12 cellular contexts compared by ENCODE assay signal in the genomic region with DNA sequence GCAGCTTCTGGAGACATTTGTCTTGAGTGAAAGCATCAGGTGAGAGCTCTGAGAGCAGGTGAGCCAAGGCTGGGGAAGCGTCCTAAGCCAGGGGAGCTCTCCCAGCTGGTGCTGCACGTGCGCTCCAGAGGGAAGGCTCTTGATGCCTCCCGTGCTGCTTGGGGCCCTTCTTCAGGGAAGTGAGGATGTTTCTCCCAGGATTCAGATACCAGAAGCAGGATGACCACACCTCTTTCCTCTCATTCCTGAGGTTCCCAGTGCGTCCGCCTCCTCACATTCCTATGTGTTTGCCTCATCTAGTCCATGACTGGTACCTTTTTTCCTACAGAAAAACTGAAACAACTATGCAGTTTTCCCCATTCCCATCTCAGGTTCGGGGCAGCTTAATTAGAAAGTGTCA.
A peak's percentile ranks its signal among the peaks of the same experiment; 100 is the strongest.
DNase-seq lines count a peak whose midpoint lies in the region; ATAC-seq and TF ChIP-seq lines count a peak whose summit lies in the region.
"Had no signal": no experiment of that assay in that cellular context is flagged by ENCODE, and none has a peak within 500 bp of the region (broad histone marks: within the 10 kb centered on the region; RNA-seq: fewer than 3 reads in every experiment).

No MANE protein-coding gene starts in this region.

- no peak overlapping the region for H3K27ac ChIP-seq in lower lobe of right lung
- H3K27ac ChIP-seq: esophagus squamous epithelium, KMS-11 had no signal

- no peaks in the 10 kb centered on the region for H3K9me3 ChIP-seq in lower lobe of right lung
- H3K9me3 ChIP-seq: esophagus squamous epithelium had no signal

- peaks cover 11% of the 10 kb centered on the region for H3K9me3 Mint-ChIP-seq in chondrocyte (ENCODE audit: low read depth)
- H3K9me3 Mint-ChIP-seq: activated naive CD4-positive, alpha-beta T cell treated with anti-CD3 and anti-CD28 coated beads, Interleukin-2, amount 10 ng/mL, durations not matched to agents 7 days and 5 days had no signal

- H3K4me1 Mint-ChIP-seq in chondrocyte (ENCODE audit: low read depth): peaks cover 59% of the 10 kb centered on the region
- H3K4me1 Mint-ChIP-seq: activated CD4-positive, alpha-beta T cell treated with anti-CD3 and anti-CD28 coated beads for 36 hours; activated naive CD4-positive, alpha-beta T cell treated with anti-CD3 and anti-CD28 coated beads, Interleukin-2, amount 10 ng/mL, durations not matched to agents 7 days and 5 days had no signal

- H3K27me3 ChIP-seq in lower lobe of right lung (ENCODE audit: low read depth): peaks cover 5% of the 10 kb centered on the region
- H3K27me3 ChIP-seq: esophagus squamous epithelium had no signal

- peak; percentile 59 to 61 for ATAC-seq in lower lobe of right lung
- ATAC-seq: activated CD4-positive, alpha-beta T cell treated with anti-CD3 and anti-CD28 coated beads for 36 hours had no signal

- H3K27ac Mint-ChIP-seq in chondrocyte (ENCODE audit: unreplicated experiment): peak overlapping the region; percentile 91
- H3K27ac Mint-ChIP-seq: activated CD4-positive, alpha-beta T cell treated with anti-CD3 and anti-CD28 coated beads for 36 hours; activated naive CD4-positive, alpha-beta T cell treated with anti-CD3 and anti-CD28 coated beads, Interleukin-2, amount 10 ng/mL, durations not matched to agents 7 days and 5 days had no signal

- H3K4me3 ChIP-seq in lower lobe of right lung: no peak overlapping the region
- H3K4me3 ChIP-seq: esophagus squamous epithelium had no signal

- TF ChIP-seq CTCF in AG09319 (IDR thresholded peaks at IDR 0.05; ENCODE audit: low read depth, low read length): no peak
- no peak for TF ChIP-seq CTCF in chondrocyte (IDR thresholded peaks at IDR 0.05)
- no peak for TF ChIP-seq CTCF in lower lobe of right lung (IDR thresholded peaks at IDR 0.05)
- TF ChIP-seq CTCF in GM10266 (IDR thresholded peaks at IDR 0.05; ENCODE audit: control insufficient read depth, insufficient read depth, low read depth, missing control alignments): no peak

- H3K27me3 Mint-ChIP-seq in chondrocyte (ENCODE audit: low read depth): no peaks in the 10 kb centered on the region
- H3K27me3 Mint-ChIP-seq: activated naive CD4-positive, alpha-beta T cell treated with anti-CD3 and anti-CD28 coated beads, Interleukin-2, amount 10 ng/mL, durations not matched to agents 7 days and 5 days had no signal

- H3K36me3 ChIP-seq in lower lobe of right lung: no peaks in the 10 kb centered on the region
- H3K36me3 ChIP-seq: esophagus squamous epithelium had no signal

- H3K4me1 ChIP-seq in lower lobe of right lung: no peaks in the 10 kb centered on the region
- H3K4me1 ChIP-seq: esophagus squamous epithelium had no signal

- H3K36me3 Mint-ChIP-seq in chondrocyte (ENCODE audit: low read depth): no peaks in the 10 kb centered on the region
- H3K36me3 Mint-ChIP-seq: activated naive CD4-positive, alpha-beta T cell treated with anti-CD3 and anti-CD28 coated beads, Interleukin-2, amount 10 ng/mL, durations not matched to agents 7 days and 5 days had no signal

- no peak overlapping the region for H3K4me3 Mint-ChIP-seq in chondrocyte (ENCODE audit: unreplicated experiment)
- H3K4me3 Mint-ChIP-seq: activated CD4-positive, alpha-beta T cell treated with anti-CD3 and anti-CD28 coated beads for 36 hours; activated naive CD4-positive, alpha-beta T cell treated with anti-CD3 and anti-CD28 coated beads, Interleukin-2, amount 10 ng/mL, durations not matched to agents 7 days and 5 days had no signal

- peak; percentile 49 for DNase-seq in AG09319 (ENCODE audit: extremely low read depth, low read depth)
- DNase-seq in LoVo (ENCODE audit: low spot score): peak; percentile 74
- no peak for DNase-seq in chondrocyte (ENCODE audit: low spot score)
- no peak for DNase-seq in lower lobe of right lung
- DNase-seq in AML-193 (lab: John Stamatoyannopoulos, UW): no peak
- DNase-seq in C1 segment of cervical spinal cord (lab: John Stamatoyannopoulos, UW): no peak
- DNase-seq in GM10266 (ENCODE audit: extremely low spot score): no peak
- no peak for DNase-seq in HuH-7 (ENCODE audit: low spot score)
- DNase-seq: activated CD4-positive, alpha-beta T cell treated with anti-CD3 and anti-CD28 coated beads for 36 hours; activated naive CD4-positive, alpha-beta T cell treated with anti-CD3 and anti-CD28 coated beads, Interleukin-2, amount 10 ng/mL, durations not matched to agents 7 days and 5 days; esophagus squamous epithelium had no signal

- intact Hi-C loops in lower lobe of right lung (cut with DNase I): no loop called here

Comparison
In these comparisons a context has a peak if more than half of its experiments do, and no peak if none do; other contexts are left out.
1. DNase-seq: peak in AG09319 (single experiment) and LoVo (single experiment); none in chondrocyte (single experiment), lower lobe of right lung (single experiment), AML-193 (0 of 2), C1 segment of cervical spinal cord (0 of 14), GM10266 (single experiment) and HuH-7 (single experiment).